ENCODE assay signal across 18 cellular contexts in the genomic region with DNA sequence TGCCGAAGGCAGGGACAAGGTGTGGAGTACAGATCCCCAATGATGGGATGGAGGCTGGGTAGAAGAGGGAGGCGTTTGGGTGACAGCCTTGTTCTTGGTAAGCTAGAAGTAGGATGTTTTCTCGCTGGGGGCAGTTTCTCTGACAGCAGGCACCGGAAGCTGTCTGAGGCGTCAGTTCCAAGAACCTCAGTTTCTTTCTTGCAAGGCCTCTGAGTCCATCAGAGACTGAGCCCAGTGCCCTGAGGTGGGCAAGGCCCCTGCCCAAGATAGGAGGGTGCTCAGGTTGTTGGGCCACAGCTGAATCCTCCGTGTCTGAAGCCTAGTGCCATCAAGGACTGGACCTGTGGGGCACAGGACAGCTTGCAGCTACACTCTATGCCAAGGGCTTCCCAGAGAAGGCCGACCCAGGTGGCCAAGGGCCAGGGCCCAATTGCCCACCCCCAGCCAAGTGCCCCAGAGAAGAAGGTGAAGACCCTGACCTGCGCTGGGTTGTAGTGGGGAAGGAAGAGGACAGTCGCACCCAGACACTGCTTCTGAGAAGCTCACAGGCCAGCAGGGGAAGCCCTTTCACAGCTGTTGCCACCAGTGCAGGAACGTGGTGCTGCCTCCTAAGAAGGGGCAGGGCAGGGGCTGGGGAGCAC. TPM values are rescaled to one million over a fixed set of nuclear protein-coding genes. Genes with fewer than 3 reads are reported as not detected.
DNase-seq lines count a peak whose midpoint lies in the region; ATAC-seq and TF ChIP-seq lines count a peak whose summit lies in the region.
"Had no signal": no experiment of that assay in that cellular context is flagged by ENCODE, and none has a peak within 500 bp of the region (broad histone marks: within the 10 kb centered on the region; RNA-seq: fewer than 3 reads in every experiment).

No MANE protein-coding gene starts in this region.

- H3K4me3 ChIP-seq in BLaER1 = no peak overlapping the region
- H3K4me3 ChIP-seq: PC-9, SJSA1 had no signal

- no peak overlapping the region for H3K4me2 ChIP-seq in BLaER1
- H3K4me2 ChIP-seq: PC-9 had no signal

- ATAC-seq in GM21786 (IDR thresholded peaks at IDR 0.05; ENCODE audit: unreplicated experiment) = no peak
- ATAC-seq: CD8-positive, alpha-beta T cell had no signal

- H3K4me1 ChIP-seq in BLaER1 = peaks cover 16% of the 10 kb centered on the region

- H3K27ac ChIP-seq in BLaER1 = peak overlapping the region; percentile 35; the same call in 1 of the 2 replicates
- H3K27ac ChIP-seq: 22Rv1, PC-9, SJSA1 had no signal

- no peaks in the 10 kb centered on the region for H3K27me3 ChIP-seq in BLaER1
- H3K27me3 ChIP-seq: SJSA1 had no signal

- peaks cover 1% of the 10 kb centered on the region for H3K4me1 Mint-ChIP-seq in T-helper 1 cell treated with Interleukin-12 subunit alpha and Interleukin-12 subunit beta and Interleukin-4 antibody, amounts not matched to agents 30 μg/mL and 1 μg/mL, for 36 hours (ENCODE audit: low read depth)
- H3K4me1 Mint-ChIP-seq in chondrocyte (ENCODE audit: low read depth) = peaks cover 7% of the 10 kb centered on the region
- H3K4me1 Mint-ChIP-seq: B cell had no signal

- peak overlapping the region; percentile 26 for H3K27ac Mint-ChIP-seq in T-helper 1 cell treated with Interleukin-12 subunit alpha and Interleukin-12 subunit beta and Interleukin-4 antibody, amounts not matched to agents 30 μg/mL and 1 μg/mL, for 36 hours
- H3K27ac Mint-ChIP-seq in chondrocyte (ENCODE audit: unreplicated experiment) = peak overlapping the region; percentile 58
- H3K27ac Mint-ChIP-seq: B cell; CD8-positive, alpha-beta T cell had no signal

- no peak overlapping the region for H3K4me3 Mint-ChIP-seq in T-helper 1 cell treated with Interleukin-12 subunit alpha and Interleukin-12 subunit beta and Interleukin-4 antibody, amounts not matched to agents 30 μg/mL and 1 μg/mL, for 36 hours
- H3K4me3 Mint-ChIP-seq in chondrocyte (ENCODE audit: unreplicated experiment) = no peak overlapping the region
- H3K4me3 Mint-ChIP-seq: B cell; CD8-positive, alpha-beta T cell had no signal

- H3K9me3 ChIP-seq in BLaER1 = no peaks in the 10 kb centered on the region
- H3K9me3 ChIP-seq: SJSA1 had no signal

- no peak for TF ChIP-seq CTCF in chondrocyte (IDR thresholded peaks at IDR 0.05)

- no peaks in the 10 kb centered on the region for H3K27me3 Mint-ChIP-seq in T-helper 1 cell treated with Interleukin-12 subunit alpha and Interleukin-12 subunit beta and Interleukin-4 antibody, amounts not matched to agents 30 μg/mL and 1 μg/mL, for 36 hours (ENCODE audit: low read depth)
- no peaks in the 10 kb centered on the region for H3K27me3 Mint-ChIP-seq in chondrocyte (ENCODE audit: low read depth)
- H3K27me3 Mint-ChIP-seq: B cell had no signal

- 0 out of 2 replicates have a peak overlapping the region, but pooled peaks have one; percentile 5 for H3K9ac ChIP-seq in BLaER1

- H4K20me1 ChIP-seq in BLaER1 = no peaks in the 10 kb centered on the region

- H3K36me3 ChIP-seq in BLaER1 = no peaks in the 10 kb centered on the region
- H3K36me3 ChIP-seq: SJSA1 had no signal

- no peaks in the 10 kb centered on the region for H3K9me3 Mint-ChIP-seq in T-helper 1 cell treated with Interleukin-12 subunit alpha and Interleukin-12 subunit beta and Interleukin-4 antibody, amounts not matched to agents 30 μg/mL and 1 μg/mL, for 36 hours
- H3K9me3 Mint-ChIP-seq in chondrocyte (ENCODE audit: low read depth) = no peaks in the 10 kb centered on the region
- H3K9me3 Mint-ChIP-seq: CD8-positive, alpha-beta T cell had no signal

- DNase-seq in NCI-H82 (lab: John Stamatoyannopoulos, UW) = peak; percentile 10
- DNase-seq in NCI-H82 treated with DMSO at 0.1 percent for 48 hours (lab: John Stamatoyannopoulos, UW; ENCODE audit: unreplicated experiment) = no peak
- DNase-seq in chondrocyte (ENCODE audit: low spot score) = no peak
- no peak for DNase-seq in NAMALWA (ENCODE audit: low spot score)
- no peak for DNase-seq in NCI-H2029 treated with DMSO at 0.1 percent for 48 hours (lab: John Stamatoyannopoulos, UW)
- DNase-seq: CD8-positive, alpha-beta T cell; Kasumi-1; MM.1S; NCI-H1105; NCI-H187; NCI-H69; PC-9 had no signal

- H3K36me3 Mint-ChIP-seq in T-helper 1 cell treated with Interleukin-12 subunit alpha and Interleukin-12 subunit beta and Interleukin-4 antibody, amounts not matched to agents 30 μg/mL and 1 μg/mL, for 36 hours (ENCODE audit: low read depth) = peaks cover 7% of the 10 kb centered on the region
- peaks cover 4% of the 10 kb centered on the region for H3K36me3 Mint-ChIP-seq in chondrocyte (ENCODE audit: low read depth)

RNA-seq across cellular contexts. Expression of gene CYB5D2, which starts 13.1 kb away (rescaled TPM):
- total RNA-seq in chondrocyte = 15.3 to 26.7 TPM (median 18.3 TPM) in 3 replicates

RNA-seq across cellular contexts. Expression of gene ZZEF1, which starts 13.3 kb away (rescaled TPM):
- 30.8 to 46.5 TPM (median 33.0 TPM) in 3 replicates for total RNA-seq in chondrocyte
